Comparison of ENCODE assay signal across 9 cellular contexts in genomic region chr17:17819561-17819995, GRCh38. TPM values are rescaled to one million over a fixed set of nuclear protein-coding genes. Genes with fewer than 3 reads are reported as not detected.
DNase-seq lines count a peak whose midpoint lies in the region; ATAC-seq and TF ChIP-seq lines count a peak whose summit lies in the region.
"Had no signal": no experiment of that assay in that cellular context is flagged by ENCODE, and none has a peak within 500 bp of the region (broad histone marks: within the 10 kb centered on the region; RNA-seq: fewer than 3 reads in every experiment).

No MANE protein-coding gene starts in this region.

- TF ChIP-seq CTCF in vagina (IDR thresholded peaks at IDR 0.05) = no peak

- H3K4me1 ChIP-seq in BLaER1 treated with 17β-estradiol and CSF1 and Interleukin-3, amounts not matched to agents 10 nM and 100 nM = peaks cover 75 to 92% (median 90%) of the 10 kb centered on the region in 10 experiments
- peaks cover 40% of the 10 kb centered on the region for H3K4me1 ChIP-seq in effector memory CD4-positive, alpha-beta T cell (ENCODE audit: control insufficient read depth, insufficient read depth, low read length, poor library complexity, severe bottlenecking)
- H3K4me1 ChIP-seq in neuronal stem cell (ENCODE audit: control insufficient read depth in 2 of 2, insufficient read depth in 1 of 2, low read depth in 1 of 2, low read length in 2 of 2) (peaks cover 28 to 46% of the 10 kb centered on the region in 2 donors), vagina (peaks cover 76% of the 10 kb centered on the region)

- H3K4ac ChIP-seq in neuronal stem cell (ENCODE audit: low read length) = no peak overlapping the region

- no peak for TF ChIP-seq POLR2A in vagina (IDR thresholded peaks at IDR 0.05)

- H4K8ac ChIP-seq in neuronal stem cell (ENCODE audit: low read depth, low read length) = no peak overlapping the region

- H2BK12ac ChIP-seq in neuronal stem cell (ENCODE audit: low read length) = no peak overlapping the region

- no peak overlapping the region for H3K18ac ChIP-seq in neuronal stem cell (ENCODE audit: low read length)

- H3K14ac ChIP-seq in neuronal stem cell (ENCODE audit: low read length) = no peak overlapping the region

- H2AK5ac ChIP-seq in neuronal stem cell (ENCODE audit: low read depth, low read length) = peak overlapping the region; percentile 2

- H2BK15ac ChIP-seq in neuronal stem cell (ENCODE audit: low read length) = peak overlapping the region; percentile 6

- DNase-seq in KBM-7 (peak; percentile 26), neuronal stem cell (ENCODE audit: low spot score) (no peak), vagina (ENCODE audit: extremely low spot score in 2 of 2) (no peak), iPS-NIHi11 (ENCODE audit: low spot score) (no peak)
- peak; percentile 47 for DNase-seq in activated CD4-positive, alpha-beta T cell treated with anti-CD3 and anti-CD28 coated beads, Interleukin-2, amount 50 U/mL, for 1 hour
- peak; percentile 32 to 48 (median 39) for DNase-seq in effector memory CD4-positive, alpha-beta T cell

- peaks cover 83 to 94% (median 89%) of the 10 kb centered on the region in 11 experiments for H4K20me1 ChIP-seq in BLaER1 treated with 17β-estradiol and CSF1 and Interleukin-3, amounts not matched to agents 10 nM and 100 nM

- no peak overlapping the region for H4K91ac ChIP-seq in neuronal stem cell (ENCODE audit: low read depth, low read length, poor library complexity)

- WGBS in neuronal stem cell (ENCODE audit: extremely low coverage in 2 of 2, insufficient read length in 2 of 2, insufficient replicate concordance in 1 of 2), 2 donors = no CpG with 5 or more reads among the region's 12 CpGs

- intact Hi-C loops in vagina (cut with DNase I) = loop anchor here (10.0 kb wide), 1 partner anchor 105 kb away; no protein-coding TSS in a partner anchor

- ATAC-seq in GM19395 (IDR thresholded peaks at IDR 0.05; ENCODE audit: unreplicated experiment) = peak; percentile 39

- H3K27ac ChIP-seq in BLaER1 treated with 17β-estradiol and CSF1 and Interleukin-3, amounts not matched to agents 10 nM and 100 nM = peak overlapping the region in 6 of 11 experiments; percentile 18 to 73 (median 46); a peak in 8 of 22 replicates
- no peak overlapping the region for H3K27ac ChIP-seq in effector memory CD4-positive, alpha-beta T cell (ENCODE audit: insufficient read depth, low read length, poor library complexity, severe bottlenecking)
- H3K27ac ChIP-seq in neuronal stem cell (replicated peaks; ENCODE audit: low read length) = no peak overlapping the region
- H3K27ac ChIP-seq in vagina = peak overlapping the region; percentile 91
- H3K27ac ChIP-seq: neutrophil had no signal

- peak overlapping the region; percentile 12 to 82 (median 76); a peak in 14 of 22 replicates for H3K9ac ChIP-seq in BLaER1 treated with 17β-estradiol and CSF1 and Interleukin-3, amounts not matched to agents 10 nM and 100 nM
- peak overlapping the region; percentile 1 for H3K9ac ChIP-seq in neuronal stem cell (ENCODE audit: low read depth, low read length, poor library complexity)

- H3K4me2 ChIP-seq in BLaER1 treated with 17β-estradiol and CSF1 and Interleukin-3, amounts not matched to agents 10 nM and 100 nM = peak overlapping the region; percentile 96 to 100 (median 98)
- no peak overlapping the region for H3K4me2 ChIP-seq in neuronal stem cell (ENCODE audit: insufficient read depth, low read length, poor library complexity, severe bottlenecking)

- peak overlapping the region in 2 of 10 experiments; percentile 56 to 61; a peak in 2 of 20 replicates for H3K4me3 ChIP-seq in BLaER1 treated with 17β-estradiol and CSF1 and Interleukin-3, amounts not matched to agents 10 nM and 100 nM
- H3K4me3 ChIP-seq in effector memory CD4-positive, alpha-beta T cell (ENCODE audit: insufficient read depth, low read depth, low read length, poor library complexity, severe bottlenecking) = no peak overlapping the region
- H3K4me3 ChIP-seq in neuronal stem cell (ENCODE audit: low read length in 2 of 2) (no peak overlapping the region), vagina (no peak overlapping the region)

- in situ Hi-C loops in KBM-7 (cut with MboI; ENCODE audit: low pct_unique_long_range_greater_than_20kb, low sequenced_read_pairs) = no loop called here

- no peaks in the 10 kb centered on the region for H3K27me3 ChIP-seq in BLaER1 treated with 17β-estradiol and CSF1 and Interleukin-3, amounts not matched to agents 10 nM and 100 nM
- no peaks in the 10 kb centered on the region for H3K27me3 ChIP-seq in effector memory CD4-positive, alpha-beta T cell (replicated peaks; ENCODE audit: control insufficient read depth, insufficient read depth, low read length, poor library complexity, severe bottlenecking)
- H3K27me3 ChIP-seq in neuronal stem cell (ENCODE audit: control insufficient read depth in 3 of 3, insufficient read depth in 3 of 3, low read depth in 1 of 3, low read length in 3 of 3) (no peaks in the 10 kb centered on the region), vagina (no peaks in the 10 kb centered on the region)

- H3K79me1 ChIP-seq in neuronal stem cell (ENCODE audit: low read depth, low read length) = peaks cover 23% of the 10 kb centered on the region

- H3K23ac ChIP-seq in neuronal stem cell (ENCODE audit: low read depth, low read length, poor library complexity) = no peak overlapping the region

- no peak overlapping the region for H2AFZ ChIP-seq in neuronal stem cell (ENCODE audit: low read length)

- no peaks in the 10 kb centered on the region for H3K9me3 ChIP-seq in BLaER1 treated with 17β-estradiol and CSF1 and Interleukin-3, amounts not matched to agents 10 nM and 100 nM (replicated peaks in 1 of 11)
- H3K9me3 ChIP-seq in effector memory CD4-positive, alpha-beta T cell (ENCODE audit: control insufficient read depth, low read length) = no peaks in the 10 kb centered on the region
- H3K9me3 ChIP-seq in neuronal stem cell (replicated peaks in 1 of 2; ENCODE audit: control insufficient read depth in 2 of 2, insufficient read depth in 1 of 2, low read depth in 1 of 2, low read length in 2 of 2) (no peaks in the 10 kb centered on the region), vagina (no peaks in the 10 kb centered on the region)
- H3K9me3 ChIP-seq: neutrophil had no signal

- H2BK5ac ChIP-seq in neuronal stem cell (ENCODE audit: low read length) = peak overlapping the region; percentile 43

- peaks cover 56 to 83% (median 76%) of the 10 kb centered on the region in 11 experiments for H3K36me3 ChIP-seq in BLaER1 treated with 17β-estradiol and CSF1 and Interleukin-3, amounts not matched to agents 10 nM and 100 nM
- peaks cover 25% of the 10 kb centered on the region for H3K36me3 ChIP-seq in effector memory CD4-positive, alpha-beta T cell (ENCODE audit: control insufficient read depth, insufficient read depth, low read length)
- H3K36me3 ChIP-seq in neuronal stem cell (replicated peaks in 1 of 2; ENCODE audit: control insufficient read depth in 2 of 2, insufficient read depth in 2 of 2, low read length in 2 of 2) (peaks cover 52% of the 10 kb centered on the region in 2 donors), vagina (peaks cover 0 to 42% of the 10 kb centered on the region in 2 donors)

- peak overlapping the region; percentile 37 for H2BK120ac ChIP-seq in neuronal stem cell (ENCODE audit: low read depth, low read length)

RNA-seq across cellular contexts. Expression of gene SREBF1, which starts 17.2 kb away (rescaled TPM):
- 57.8 TPM for polyA plus RNA-seq in neuronal stem cell (2013, experiment 1 of 2)
- polyA plus RNA-seq in neuronal stem cell (2013, experiment 2 of 2) = 61.7 TPM
- total RNA-seq in vagina = 84.0 TPM

Comparison
In these comparisons a context has a peak if more than half of its experiments do, and no peak if none do; other contexts are left out.
1. H3K27ac ChIP-seq: peak in BLaER1 treated with 17β-estradiol and CSF1 and Interleukin-3, amounts not matched to agents 10 nM and 100 nM (6 of 11) and vagina (single experiment); none in effector memory CD4-positive, alpha-beta T cell (single experiment) and neuronal stem cell (single experiment).
2. DNase-seq: peak in KBM-7 (single experiment), activated CD4-positive, alpha-beta T cell treated with anti-CD3 and anti-CD28 coated beads, Interleukin-2, amount 50 U/mL, for 1 hour (single experiment) and effector memory CD4-positive, alpha-beta T cell (3 of 3); none in neuronal stem cell (single experiment), vagina (0 of 2) and iPS-NIHi11 (single experiment).